14 cellular contexts compared by ENCODE assay signal in the genomic region with DNA sequence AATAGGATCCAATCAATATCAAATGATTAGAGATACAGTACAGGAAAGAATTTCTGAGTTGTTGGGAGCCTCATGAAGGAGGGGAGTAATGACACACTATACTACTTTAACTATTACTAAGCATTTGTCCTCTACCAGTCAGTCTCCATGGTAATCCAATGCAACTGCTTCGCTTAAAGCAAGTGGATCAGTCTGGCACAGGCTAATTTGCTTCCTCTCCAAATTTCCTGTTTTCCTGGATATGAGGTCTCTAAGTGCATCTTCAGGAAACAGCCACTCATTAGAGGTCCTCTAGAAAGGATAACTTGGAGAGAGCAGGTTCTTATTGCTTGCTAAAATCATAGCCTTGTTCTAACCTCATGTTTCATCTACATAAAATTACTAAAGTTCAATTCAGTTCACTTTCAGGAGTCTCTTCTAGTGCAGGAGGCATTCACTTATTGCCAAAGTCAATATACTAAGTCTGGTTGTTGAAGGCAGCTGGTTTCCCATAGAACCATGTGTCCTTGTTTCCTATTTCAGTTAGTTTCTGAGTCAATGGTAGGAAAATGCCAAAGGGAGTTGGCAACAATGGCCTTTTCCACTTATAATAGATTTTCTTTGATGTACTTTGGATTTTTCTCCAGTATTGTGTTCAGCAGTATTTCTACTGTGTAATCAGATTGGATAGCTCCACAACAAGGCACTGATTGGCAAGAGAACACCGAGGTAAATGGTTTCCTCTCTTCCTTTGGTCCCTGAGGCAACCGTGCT. TPM values are rescaled to one million over a fixed set of nuclear protein-coding genes. Genes with fewer than 3 reads are reported as not detected.
A peak's percentile ranks its signal among the peaks of the same experiment; 100 is the strongest.
DNase-seq lines count a peak whose midpoint lies in the region; TF ChIP-seq lines count a peak whose summit lies in the region.
"Had no signal": no experiment of that assay in that cellular context is flagged by ENCODE, and none has a peak within 500 bp of the region (broad histone marks: within the 10 kb centered on the region; RNA-seq: fewer than 3 reads in every experiment).

No MANE protein-coding gene starts in this region.

- H3K27ac ChIP-seq in right atrium auricular region: peak overlapping the region; percentile 49 to 64
- H3K27ac ChIP-seq in substantia nigra (ENCODE audit: low read depth, low read length, poor library complexity, severe bottlenecking): peak overlapping the region; percentile 62
- H3K27ac ChIP-seq: epithelial cell of prostate had no signal

- H3K4me3 ChIP-seq in choroid plexus epithelial cell (ENCODE audit: low read depth, low read length): no peak overlapping the region
- no peak overlapping the region for H3K4me3 ChIP-seq in right atrium auricular region
- H3K4me3 ChIP-seq in HAP-1: no peak overlapping the region

- TF ChIP-seq CTCF in choroid plexus epithelial cell (conservative IDR thresholded peaks at IDR 0.05; ENCODE audit: low read depth, low read length) (no peak), right atrium auricular region (IDR thresholded peaks at IDR 0.05) (no peak)

- in situ Hi-C loops in HAP-1 (cut with MboI; ENCODE audit: low sequenced_read_pairs): no loop called here

- DNase-seq in NCI-H774 (lab: John Stamatoyannopoulos, UW) (peak; percentile 68), choroid plexus epithelial cell (ENCODE audit: low read depth) (peak; percentile 17), right atrium auricular region (ENCODE audit: low spot score) (no peak), substantia nigra (lab: John Stamatoyannopoulos, UW) (no peak), HAP-1 (ENCODE audit: low spot score in 2 of 2) (no peak), T1000 (lab: John Stamatoyannopoulos, UW) (no peak)
- no peak for DNase-seq in NK-92 treated with Interleukin-12 subunit alpha and Interleukin-12 subunit beta, amount 100 ng/mL, for 24 hours (lab: John Stamatoyannopoulos, UW)
- DNase-seq: activated naive CD8-positive, alpha-beta T cell treated with anti-CD3 and anti-CD28 coated beads, Interleukin-2, amount 10 ng/mL, durations not matched to agents 7 days and 5 days; Caco-2; GOT3; natural killer cell; NCI-H1930; OCI-M1 had no signal

- H3K9me3 ChIP-seq in right atrium auricular region: peaks cover 0 to 6% of the 10 kb centered on the region in 2 donors
- 0 out of 2 replicates have a peak, but pooled peaks cover 2% of the 10 kb centered on the region for H3K9me3 ChIP-seq in HAP-1

- peaks cover 0 to 18% of the 10 kb centered on the region in 2 donors for H3K4me1 ChIP-seq in right atrium auricular region
- no peaks in the 10 kb centered on the region for H3K4me1 ChIP-seq in HAP-1

- H3K27me3 ChIP-seq in right atrium auricular region (no peaks in the 10 kb centered on the region), HAP-1 (ENCODE audit: low read depth) (no peaks in the 10 kb centered on the region)

- no peaks in the 10 kb centered on the region for H3K36me3 ChIP-seq in right atrium auricular region
- no peaks in the 10 kb centered on the region for H3K36me3 ChIP-seq in HAP-1 (replicated peaks)

RNA-seq across cellular contexts. Expression of gene SEPTIN7, which starts 8.2 kb away (rescaled TPM):
- 100 to 1,000 TPM; 155 to 171 TPM for total RNA-seq in right atrium auricular region

Comparison
In these comparisons a context has a peak if more than half of its experiments do, and no peak if none do; other contexts are left out.
1. DNase-seq: peak in NCI-H774 (single experiment) and choroid plexus epithelial cell (single experiment); none in right atrium auricular region (single experiment), substantia nigra (0 of 49), HAP-1 (0 of 2), NK-92 treated with Interleukin-12 subunit alpha and Interleukin-12 subunit beta, amount 100 ng/mL, for 24 hours (single experiment) and T1000 (single experiment).